ENCODE assay signal across 26 cellular contexts in genomic region chr2:28270456-28271146, GRCh38.
DNase-seq lines count a peak whose midpoint lies in the region; ATAC-seq and TF ChIP-seq lines count a peak whose summit lies in the region.
"Had no signal": no experiment of that assay in that cellular context is flagged by ENCODE, and none has a peak within 500 bp of the region (broad histone marks: within the 10 kb centered on the region; RNA-seq: fewer than 3 reads in every experiment).

No MANE protein-coding gene starts in this region.

- peaks cover 53% of the 10 kb centered on the region for H3K4me1 Mint-ChIP-seq in endodermal cell
- peaks cover 47% of the 10 kb centered on the region for H3K4me1 Mint-ChIP-seq in activated T-cell treated with anti-CD3 and anti-CD28 coated beads, Interleukin-2, amount 50 U/mL, for 72 hours (ENCODE audit: low read depth)

- no peak overlapping the region for H3K4me3 Mint-ChIP-seq in endodermal cell
- no peak overlapping the region for H3K4me3 Mint-ChIP-seq in activated T-cell treated with anti-CD3 and anti-CD28 coated beads, Interleukin-2, amount 50 U/mL, for 72 hours
- H3K4me3 Mint-ChIP-seq: activated CD4-positive, alpha-beta memory T cell treated with anti-CD3 and anti-CD28 coated beads for 36 hours; activated naive CD4-positive, alpha-beta T cell treated with anti-CD3 and anti-CD28 coated beads, Interleukin-2, amount 10 ng/mL, durations not matched to agents 7 days and 5 days; central memory CD8-positive, alpha-beta T cell; stimulated activated naive CD8-positive, alpha-beta T cell treated with anti-CD3 and anti-CD28 coated beads, Interleukin-15, amount 100 ng/mL, for 72 hours had no signal

- no peaks in the 10 kb centered on the region for H3K36me3 Mint-ChIP-seq in endodermal cell (ENCODE audit: low read depth)
- H3K36me3 Mint-ChIP-seq in activated T-cell treated with anti-CD3 and anti-CD28 coated beads, Interleukin-2, amount 50 U/mL, for 72 hours (ENCODE audit: insufficient read depth in 2 of 2), result peaks cover 6 to 7% of the 10 kb centered on the region in 2 donors

- TF ChIP-seq POLR2A in prostate gland (IDR thresholded peaks at IDR 0.05), result no peak

- no peak overlapping the region for H3K9ac ChIP-seq in endodermal cell (ENCODE audit: extremely low read depth, low read length, poor library complexity, severe bottlenecking)
- H3K9ac ChIP-seq: parathyroid adenoma had no signal

- H3F3A ChIP-seq in PC-9 (ENCODE audit: insufficient read depth, low read depth), result peaks cover 59% of the 10 kb centered on the region

- H3K36me3 ChIP-seq in PC-9 (ENCODE audit: low read depth), result peaks cover 7% of the 10 kb centered on the region; the same call in 1 of the 2 replicates
- no peaks in the 10 kb centered on the region for H3K36me3 ChIP-seq in endodermal cell (ENCODE audit: control insufficient read depth, insufficient read depth, low read length)
- H3K36me3 ChIP-seq in prostate gland, result no peaks in the 10 kb centered on the region
- H3K36me3 ChIP-seq: BE2C had no signal

- no peaks in the 10 kb centered on the region for H3K27me3 Mint-ChIP-seq in endodermal cell (ENCODE audit: insufficient read depth)
- no peaks in the 10 kb centered on the region for H3K27me3 Mint-ChIP-seq in activated T-cell treated with anti-CD3 and anti-CD28 coated beads, Interleukin-2, amount 50 U/mL, for 72 hours (ENCODE audit: low read depth)
- H3K27me3 Mint-ChIP-seq: activated CD4-positive, alpha-beta memory T cell treated with anti-CD3 and anti-CD28 coated beads for 36 hours; central memory CD8-positive, alpha-beta T cell; stimulated activated naive CD8-positive, alpha-beta T cell treated with anti-CD3 and anti-CD28 coated beads, Interleukin-15, amount 100 ng/mL, for 72 hours had no signal

- H3K9me3 ChIP-seq in PC-9 (ENCODE audit: insufficient read depth, low read depth) (no peaks in the 10 kb centered on the region), endodermal cell (ENCODE audit: control insufficient read depth, low read length) (no peaks in the 10 kb centered on the region), prostate gland (no peaks in the 10 kb centered on the region)
- H3K9me3 ChIP-seq: BE2C had no signal

- H3K4me2 ChIP-seq in PC-9, result peak overlapping the region; percentile 68

- CTCF ChIA-PET in PC-9 (lab: Charles Lee), result no interaction called here

- BruUV-seq in PC-9 (replicated peaks; lab: Mats Ljungman, UMichigan), result no TSS peak

- H3K79me2 ChIP-seq in PC-9 (ENCODE audit: low read depth), result no peaks in the 10 kb centered on the region
- H3K79me2 ChIP-seq: parathyroid adenoma had no signal

- peak overlapping the region; percentile 18 for H3K27ac Mint-ChIP-seq in endodermal cell
- no peak overlapping the region for H3K27ac Mint-ChIP-seq in activated T-cell treated with anti-CD3 and anti-CD28 coated beads, Interleukin-2, amount 50 U/mL, for 72 hours
- H3K27ac Mint-ChIP-seq: stimulated activated naive CD8-positive, alpha-beta T cell treated with anti-CD3 and anti-CD28 coated beads, Interleukin-15, amount 100 ng/mL, for 72 hours had no signal

- POLR2A ChIA-PET in PC-9 (lab: Charles Lee; ENCODE audit: unreplicated experiment), result no interaction called here

- intact Hi-C loops in PC-9 (cut with micrococcal nuclease; ENCODE audit: unreplicated experiment) (loop anchor here (10.0 kb wide), 1 partner anchor 276 kb away; no protein-coding TSS in a partner anchor), prostate gland (cut with DNase I) (loop anchor here (5.0 kb wide), 1 partner anchor 43 kb away; no protein-coding TSS in a partner anchor)

- H3K4me1 ChIP-seq in PC-9 (replicated peaks; ENCODE audit: insufficient read depth) (peaks cover 78% of the 10 kb centered on the region), endodermal cell (ENCODE audit: control insufficient read depth, insufficient read depth, low read length) (peaks cover 16% of the 10 kb centered on the region), prostate gland (replicated peaks) (peaks cover 17% of the 10 kb centered on the region)

- H2AFZ ChIP-seq in PC-9, result no peak overlapping the region
- H2AFZ ChIP-seq: parathyroid adenoma had no signal

- no peaks in the 10 kb centered on the region for H4K20me1 ChIP-seq in PC-9 (ENCODE audit: insufficient read depth)

- H3K27ac ChIP-seq in PC-9, result peak overlapping the region; percentile 87
- H3K27ac ChIP-seq in endodermal cell (ENCODE audit: low read depth, low read length), result no peak overlapping the region
- H3K27ac ChIP-seq in prostate gland, result peak overlapping the region; percentile 41 to 59
- H3K27ac ChIP-seq: 22Rv1, parathyroid adenoma had no signal

- H3K27me3 ChIP-seq in PC-9 (ENCODE audit: insufficient read depth, low read depth) (no peaks in the 10 kb centered on the region), endodermal cell (ENCODE audit: control insufficient read depth, insufficient read depth, low read length, poor library complexity, severe bottlenecking) (no peaks in the 10 kb centered on the region), prostate gland (replicated peaks; ENCODE audit: insufficient read depth) (no peaks in the 10 kb centered on the region)
- H3K27me3 ChIP-seq: BE2C had no signal

- no peaks in the 10 kb centered on the region for H3K9me3 Mint-ChIP-seq in endodermal cell
- H3K9me3 Mint-ChIP-seq in activated T-cell treated with anti-CD3 and anti-CD28 coated beads, Interleukin-2, amount 50 U/mL, for 72 hours, result peaks cover 0 to 5% of the 10 kb centered on the region in 2 donors
- H3K9me3 Mint-ChIP-seq: activated CD4-positive, alpha-beta memory T cell treated with anti-CD3 and anti-CD28 coated beads for 36 hours; activated naive CD4-positive, alpha-beta T cell treated with anti-CD3 and anti-CD28 coated beads, Interleukin-2, amount 10 ng/mL, durations not matched to agents 7 days and 5 days; central memory CD8-positive, alpha-beta T cell; stimulated activated naive CD8-positive, alpha-beta T cell treated with anti-CD3 and anti-CD28 coated beads, Interleukin-15, amount 100 ng/mL, for 72 hours had no signal

- WGBS in endodermal cell (ENCODE audit: insufficient coverage in 1 of 2, insufficient read length in 1 of 2), 2 experiments, result 93 to 96% methylated on average over 6 of the region's 6 CpGs
- 90% methylated on average over 6 of the region's 6 CpGs for WGBS in prostate gland

- TF ChIP-seq CTCF in PC-9 (conservative IDR thresholded peaks at IDR 0.05) (no peak), endodermal cell (conservative IDR thresholded peaks at IDR 0.05) (no peak), prostate gland (IDR thresholded peaks at IDR 0.05) (no peak)

- H3K4me3 ChIP-seq in PC-9, result no peak overlapping the region
- H3K4me3 ChIP-seq in endodermal cell (ENCODE audit: low read length), result no peak overlapping the region
- H3K4me3 ChIP-seq in prostate gland, result no peak overlapping the region

- H3K9me2 ChIP-seq in PC-9 (ENCODE audit: insufficient read depth), result 0 out of 2 replicates have a peak, but pooled peaks cover 3% of the 10 kb centered on the region

- DNase-seq in DMS 273 (lab: John Stamatoyannopoulos, UW; ENCODE audit: unreplicated experiment), result peak; percentile 35
- no peak for DNase-seq in DMS 273 treated with DMSO at 0.1 percent for 48 hours (lab: John Stamatoyannopoulos, UW)
- peak in 1 of 2 experiments; percentile 47 for DNase-seq in PC-9
- DNase-seq in endodermal cell, result no peak
- DNase-seq in prostate gland (ENCODE audit: low spot score), result no peak
- DNase-seq in NCI-H1694 treated with DMSO at 0.1 percent for 48 hours (lab: John Stamatoyannopoulos, UW), result no peak
- DNase-seq in NK-92 treated with Interleukin-12 subunit alpha and Interleukin-12 subunit beta, amount 100 ng/mL, for 24 hours (lab: John Stamatoyannopoulos, UW), result no peak
- no peak for DNase-seq in activated T-cell treated with anti-CD3 and anti-CD28 coated beads, Interleukin-2, amount 50 U/mL, for 72 hours
- DNase-seq: activated CD4-positive, alpha-beta memory T cell treated with anti-CD3 and anti-CD28 coated beads for 36 hours; activated naive CD4-positive, alpha-beta T cell treated with anti-CD3 and anti-CD28 coated beads, Interleukin-2, amount 10 ng/mL, durations not matched to agents 7 days and 5 days; activated T-cell treated with anti-CD3 and anti-CD28 coated beads, Interleukin-2, amount 50 U/mL, for 1 hour; aorta; effector memory CD4-positive, alpha-beta T cell; GF-D8; glutamatergic neuron; H7; left ventricle myocardium superior; NCI-H2029 treated with DMSO at 0.1 percent for 48 hours; NCI-H510A; Right ventricle myocardium superior; stimulated activated CD4-positive, alpha-beta T cell treated with anti-CD3 and anti-CD28 coated beads, Interleukin-1b, Interleukin-23, amount 100 ng/mL, for 48 hours; stimulated activated naive CD8-positive, alpha-beta T cell treated with anti-CD3 and anti-CD28 coated beads, Interleukin-15, amount 100 ng/mL, for 72 hours had no signal

- no peak for ATAC-seq in activated T-cell treated with anti-CD3 and anti-CD28 coated beads, Interleukin-2, amount 50 U/mL, for 72 hours (replicated peaks in 1 of 2)
